10 cellular contexts compared by ENCODE assay signal in genomic region chr20:63568986-63569949, GRCh38. TPM values are rescaled to one million over a fixed set of nuclear protein-coding genes. Genes with fewer than 3 reads are reported as not detected.
DNase-seq lines count a peak whose midpoint lies in the region; ATAC-seq and TF ChIP-seq lines count a peak whose summit lies in the region.
"Had no signal": no experiment of that assay in that cellular context is flagged by ENCODE, and none has a peak within 500 bp of the region (broad histone marks: within the 10 kb centered on the region; RNA-seq: fewer than 3 reads in every experiment).

No MANE protein-coding gene starts in this region.

- H3K36me3 ChIP-seq in NT2/D1 (ENCODE audit: insufficient read depth, insufficient read length, low read length), result peaks cover 77% of the 10 kb centered on the region
- H3K36me3 ChIP-seq: uterus had no signal

- no peak for DNase-seq in activated CD8-positive, alpha-beta T cell treated with anti-CD3 and anti-CD28 coated beads, Interleukin-2, amount 10 ng/mL, durations not matched to agents 7 days and 5 days
- no peak for DNase-seq in activated CD8-positive, alpha-beta T cell treated with anti-CD3 and anti-CD28 coated beads for 36 hours
- DNase-seq in NT2/D1 (ENCODE audit: low read depth, low spot score) (no peak), NCI-H2029 (lab: John Stamatoyannopoulos, UW) (no peak), mucosa of gallbladder (ENCODE audit: low spot score) (no peak)
- DNase-seq in natural killer cell treated with Interleukin-12 subunit alpha and Interleukin-12 subunit beta and Interleukin-15 and Interleukin-18, amount 100 ng/mL, for 72 hours (ENCODE audit: low spot score), result no peak
- DNase-seq: NCI-H510A, SW 1271, uterus had no signal

- H3K9me3 ChIP-seq in NT2/D1 (ENCODE audit: insufficient read depth, low read length), result no peaks in the 10 kb centered on the region
- H3K9me3 ChIP-seq: uterus had no signal

- peak overlapping the region; percentile 31 for H3K4me3 Mint-ChIP-seq in activated CD8-positive, alpha-beta T cell treated with anti-CD3 and anti-CD28 coated beads, Interleukin-2, amount 10 ng/mL, durations not matched to agents 7 days and 5 days
- H3K4me3 Mint-ChIP-seq in activated CD8-positive, alpha-beta T cell treated with anti-CD3 and anti-CD28 coated beads for 36 hours, result no peak overlapping the region
- H3K4me3 Mint-ChIP-seq in natural killer cell treated with Interleukin-12 subunit alpha and Interleukin-12 subunit beta and Interleukin-15 and Interleukin-18, amount 100 ng/mL, for 72 hours, result peak overlapping the region; percentile 32

- H3K9ac ChIP-seq in NT2/D1 (ENCODE audit: insufficient read length, low read depth), result peak overlapping the region; percentile 44

- no peak overlapping the region for H3K4me3 ChIP-seq in NT2/D1 (ENCODE audit: insufficient read length, low read depth)
- H3K4me3 ChIP-seq: uterus had no signal

- H3K27me3 Mint-ChIP-seq in activated CD8-positive, alpha-beta T cell treated with anti-CD3 and anti-CD28 coated beads, Interleukin-2, amount 10 ng/mL, durations not matched to agents 7 days and 5 days (ENCODE audit: low read depth), result no peaks in the 10 kb centered on the region
- H3K27me3 Mint-ChIP-seq in activated CD8-positive, alpha-beta T cell treated with anti-CD3 and anti-CD28 coated beads for 36 hours, result no peaks in the 10 kb centered on the region
- no peaks in the 10 kb centered on the region for H3K27me3 Mint-ChIP-seq in natural killer cell treated with Interleukin-12 subunit alpha and Interleukin-12 subunit beta and Interleukin-15 and Interleukin-18, amount 100 ng/mL, for 72 hours

- H3K36me3 Mint-ChIP-seq in activated CD8-positive, alpha-beta T cell treated with anti-CD3 and anti-CD28 coated beads, Interleukin-2, amount 10 ng/mL, durations not matched to agents 7 days and 5 days (ENCODE audit: low read depth), result peaks cover 33% of the 10 kb centered on the region
- H3K36me3 Mint-ChIP-seq in activated CD8-positive, alpha-beta T cell treated with anti-CD3 and anti-CD28 coated beads for 36 hours (ENCODE audit: low read depth), result no peaks in the 10 kb centered on the region
- H3K36me3 Mint-ChIP-seq in natural killer cell treated with Interleukin-12 subunit alpha and Interleukin-12 subunit beta and Interleukin-15 and Interleukin-18, amount 100 ng/mL, for 72 hours, result no peaks in the 10 kb centered on the region

- CTCF ChIA-PET in activated CD8-positive, alpha-beta T cell treated with anti-CD3 and anti-CD28 coated beads, Interleukin-2, amount 10 ng/mL, durations not matched to agents 7 days and 5 days (lab: Charles Lee), result interaction anchor here (0.8 kb wide), 1 partner anchor 72 kb away, joined by 3 read pairs; no protein-coding TSS in a partner anchor
- CTCF ChIA-PET in activated CD8-positive, alpha-beta T cell treated with anti-CD3 and anti-CD28 coated beads for 36 hours (lab: Charles Lee), result interaction anchor here (1.2 to 1.7 kb wide), 3 partner anchors 12 to 32 kb away, joined by 5 to 6 read pairs (median 6); partner anchors contain the start of gene PTK6

- POLR2A ChIA-PET in activated CD8-positive, alpha-beta T cell treated with anti-CD3 and anti-CD28 coated beads, Interleukin-2, amount 10 ng/mL, durations not matched to agents 7 days and 5 days (lab: Charles Lee), result interaction anchor here (2.0 to 3.5 kb wide), 2 partner anchors 31 to 48 kb away, joined by 7 to 12 read pairs; partner anchors contain the start of gene PTK6
- POLR2A ChIA-PET in activated CD8-positive, alpha-beta T cell treated with anti-CD3 and anti-CD28 coated beads for 36 hours (lab: Charles Lee), result interaction anchor here (1.3 kb wide), 1 partner anchor 30 kb away, joined by 3 read pairs; no protein-coding TSS in a partner anchor

- TF ChIP-seq CTCF in activated CD8-positive, alpha-beta T cell treated with anti-CD3 and anti-CD28 coated beads for 36 hours (IDR thresholded peaks at IDR 0.05), result no peak

- H3K27ac Mint-ChIP-seq in activated CD8-positive, alpha-beta T cell treated with anti-CD3 and anti-CD28 coated beads, Interleukin-2, amount 10 ng/mL, durations not matched to agents 7 days and 5 days, result peak overlapping the region; percentile 34
- no peak overlapping the region for H3K27ac Mint-ChIP-seq in activated CD8-positive, alpha-beta T cell treated with anti-CD3 and anti-CD28 coated beads for 36 hours
- H3K27ac Mint-ChIP-seq in natural killer cell treated with Interleukin-12 subunit alpha and Interleukin-12 subunit beta and Interleukin-15 and Interleukin-18, amount 100 ng/mL, for 72 hours, result no peak overlapping the region

- H3K9me3 Mint-ChIP-seq in activated CD8-positive, alpha-beta T cell treated with anti-CD3 and anti-CD28 coated beads, Interleukin-2, amount 10 ng/mL, durations not matched to agents 7 days and 5 days (ENCODE audit: insufficient read depth), result no peaks in the 10 kb centered on the region
- H3K9me3 Mint-ChIP-seq in activated CD8-positive, alpha-beta T cell treated with anti-CD3 and anti-CD28 coated beads for 36 hours, result no peaks in the 10 kb centered on the region
- no peaks in the 10 kb centered on the region for H3K9me3 Mint-ChIP-seq in natural killer cell treated with Interleukin-12 subunit alpha and Interleukin-12 subunit beta and Interleukin-15 and Interleukin-18, amount 100 ng/mL, for 72 hours

- H3K4me1 ChIP-seq in NT2/D1 (ENCODE audit: insufficient read depth, insufficient read length), result peaks cover 14% of the 10 kb centered on the region

- ATAC-seq in activated CD8-positive, alpha-beta T cell treated with anti-CD3 and anti-CD28 coated beads, Interleukin-2, amount 10 ng/mL, durations not matched to agents 7 days and 5 days, result no peak
- no peak for ATAC-seq in activated CD8-positive, alpha-beta T cell treated with anti-CD3 and anti-CD28 coated beads for 36 hours
- ATAC-seq in natural killer cell treated with Interleukin-12 subunit alpha and Interleukin-12 subunit beta and Interleukin-15 and Interleukin-18, amount 100 ng/mL, for 72 hours, result no peak

- intact Hi-C loops in activated CD8-positive, alpha-beta T cell treated with anti-CD3 and anti-CD28 coated beads for 36 hours (cut with micrococcal nuclease), result no loop called here

- no peaks in the 10 kb centered on the region for H3K27me3 ChIP-seq in NT2/D1 (ENCODE audit: insufficient read depth, insufficient read length)
- H3K27me3 ChIP-seq: uterus had no signal

- H3K4me1 Mint-ChIP-seq in activated CD8-positive, alpha-beta T cell treated with anti-CD3 and anti-CD28 coated beads, Interleukin-2, amount 10 ng/mL, durations not matched to agents 7 days and 5 days (ENCODE audit: low read depth), result peaks cover 34% of the 10 kb centered on the region
- H3K4me1 Mint-ChIP-seq in activated CD8-positive, alpha-beta T cell treated with anti-CD3 and anti-CD28 coated beads for 36 hours (ENCODE audit: low read depth), result peaks cover 18% of the 10 kb centered on the region
- peaks cover 19 to 22% of the 10 kb centered on the region in 2 donors for H3K4me1 Mint-ChIP-seq in natural killer cell treated with Interleukin-12 subunit alpha and Interleukin-12 subunit beta and Interleukin-15 and Interleukin-18, amount 100 ng/mL, for 72 hours (ENCODE audit: low read depth in 2 of 2)

RNA-seq across cellular contexts. Expression of gene HELZ2, which starts 4.8 kb away (rescaled TPM):
- total RNA-seq in activated CD8-positive, alpha-beta T cell treated with anti-CD3 and anti-CD28 coated beads, Interleukin-2, amount 10 ng/mL, durations not matched to agents 7 days and 5 days, result 100 to 1,000 TPM in 1 of 2 experiments, 10 to 100 TPM in 1; 99.1 to 102 TPM
- total RNA-seq in activated CD8-positive, alpha-beta T cell treated with anti-CD3 and anti-CD28 coated beads for 36 hours, result 10 to 100 TPM; 14.3 to 17.6 TPM
- 10 to 100 TPM; 19.6 to 27.6 TPM for total RNA-seq in natural killer cell treated with Interleukin-12 subunit alpha and Interleukin-12 subunit beta and Interleukin-15 and Interleukin-18, amount 100 ng/mL, for 72 hours
- 48.9 TPM for total RNA-seq in mucosa of gallbladder

RNA-seq across cellular contexts. Expression of gene FNDC11, which starts 15.3 kb away (rescaled TPM):
- total RNA-seq in activated CD8-positive, alpha-beta T cell treated with anti-CD3 and anti-CD28 coated beads, Interleukin-2, amount 10 ng/mL, durations not matched to agents 7 days and 5 days, result under 1 TPM; 0.26 to 0.29 TPM
- total RNA-seq in activated CD8-positive, alpha-beta T cell treated with anti-CD3 and anti-CD28 coated beads for 36 hours, result under 1 TPM; 0.23 to 0.27 TPM
- under 1 TPM; 0.31 to 0.39 TPM for total RNA-seq in natural killer cell treated with Interleukin-12 subunit alpha and Interleukin-12 subunit beta and Interleukin-15 and Interleukin-18, amount 100 ng/mL, for 72 hours
- 1.4 TPM for total RNA-seq in mucosa of gallbladder
- total RNA-seq: H4 had no signal

RNA-seq across cellular contexts. Expression of gene SRMS, which starts 21.7 kb away (rescaled TPM):
- not detected for total RNA-seq in activated CD8-positive, alpha-beta T cell treated with anti-CD3 and anti-CD28 coated beads, Interleukin-2, amount 10 ng/mL, durations not matched to agents 7 days and 5 days
- total RNA-seq in activated CD8-positive, alpha-beta T cell treated with anti-CD3 and anti-CD28 coated beads for 36 hours, result not detected
- total RNA-seq in natural killer cell treated with Interleukin-12 subunit alpha and Interleukin-12 subunit beta and Interleukin-15 and Interleukin-18, amount 100 ng/mL, for 72 hours, result not detected
- not detected for total RNA-seq in mucosa of gallbladder
- total RNA-seq: H4, uterus had no signal

RNA-seq across cellular contexts. Expression of gene PTK6, which starts 32.1 kb away (rescaled TPM):
- under 1 TPM in 1 of 2 experiments, not detected in 1; 0.34 TPM for total RNA-seq in activated CD8-positive, alpha-beta T cell treated with anti-CD3 and anti-CD28 coated beads, Interleukin-2, amount 10 ng/mL, durations not matched to agents 7 days and 5 days
- under 1 TPM in 1 of 2 experiments, not detected in 1; 0.18 TPM for total RNA-seq in activated CD8-positive, alpha-beta T cell treated with anti-CD3 and anti-CD28 coated beads for 36 hours
- total RNA-seq in natural killer cell treated with Interleukin-12 subunit alpha and Interleukin-12 subunit beta and Interleukin-15 and Interleukin-18, amount 100 ng/mL, for 72 hours, result under 1 TPM in 1 of 2 donors, not detected in 1; 0.19 TPM
- 11.0 TPM for total RNA-seq in mucosa of gallbladder
- total RNA-seq: H4 had no signal

RNA-seq across cellular contexts. Expression of gene PPDPF, which starts 48.7 kb away (rescaled TPM):
- 100 to 1,000 TPM; 292 to 296 TPM for total RNA-seq in activated CD8-positive, alpha-beta T cell treated with anti-CD3 and anti-CD28 coated beads, Interleukin-2, amount 10 ng/mL, durations not matched to agents 7 days and 5 days
- 100 to 1,000 TPM; 193 to 226 TPM for total RNA-seq in activated CD8-positive, alpha-beta T cell treated with anti-CD3 and anti-CD28 coated beads for 36 hours
- 10 to 100 TPM; 66.4 to 96.9 TPM for total RNA-seq in natural killer cell treated with Interleukin-12 subunit alpha and Interleukin-12 subunit beta and Interleukin-15 and Interleukin-18, amount 100 ng/mL, for 72 hours
- 793 TPM for total RNA-seq in mucosa of gallbladder
